ENCODE assay signal across 12 cellular contexts in the genomic region with DNA sequence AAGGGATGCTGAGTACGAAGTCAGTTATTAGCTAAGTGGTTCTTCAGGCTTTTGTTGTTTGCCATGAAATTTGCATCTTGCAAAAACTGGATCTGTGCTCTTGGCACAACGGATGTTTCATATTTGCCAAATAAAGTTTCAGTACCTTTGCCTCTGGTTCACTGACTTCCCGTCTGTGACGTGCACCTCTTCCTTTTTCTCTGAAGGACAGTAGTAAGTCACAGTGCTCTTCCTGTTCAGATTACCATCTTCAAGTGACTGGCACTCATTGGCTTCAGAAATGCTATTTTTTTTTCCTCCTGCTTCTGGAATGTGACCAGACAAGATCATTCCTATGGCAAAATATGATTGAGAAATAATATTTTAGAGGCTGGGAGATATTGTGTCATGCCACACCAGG.
DNase-seq lines count a peak whose midpoint lies in the region; ATAC-seq and TF ChIP-seq lines count a peak whose summit lies in the region.
"Had no signal": no experiment of that assay in that cellular context is flagged by ENCODE, and none has a peak within 500 bp of the region (broad histone marks: within the 10 kb centered on the region; RNA-seq: fewer than 3 reads in every experiment).

No MANE protein-coding gene starts in this region.

- H3K9me3 Mint-ChIP-seq in naive thymus-derived CD8-positive, alpha-beta T cell: peaks cover 0 to 3% (median 0%) of the 10 kb centered on the region in 9 donors

- WGBS in aorta, 2 donors: 69 to 82% methylated on average over 4 of the region's 4 CpGs

- peak overlapping the region in 3 of 10 donors; percentile 16 to 19 (median 16) for H3K4me3 Mint-ChIP-seq in naive thymus-derived CD8-positive, alpha-beta T cell

- TF ChIP-seq CTCF in LNCaP clone FGC (IDR thresholded peaks at IDR 0.05; ENCODE audit: control insufficient read depth, extremely low read depth, insufficient read depth): no peak

- DNase-seq in SIG-M5 treated with dmso at 0.1 percent for 504 hours (lab: John Stamatoyannopoulos, UW; ENCODE audit: unreplicated experiment) (peak; percentile 53), SIG-M5 (lab: John Stamatoyannopoulos, UW) (no peak), LNCaP clone FGC (ENCODE audit: low read depth) (peak; percentile 34), OCI-M1 (lab: John Stamatoyannopoulos, UW) (no peak), aorta (no peak), NCI-H446 treated with DMSO at 0.1 percent for 48 hours (lab: John Stamatoyannopoulos, UW) (no peak)
- peak in 2 of 10 donors; percentile 2 to 11 for DNase-seq in naive thymus-derived CD8-positive, alpha-beta T cell
- DNase-seq: retina; stimulated activated CD4-positive, alpha-beta T cell treated with anti-CD3 and anti-CD28 coated beads, Interleukin-4, amount 100 ng/mL, for 24 hours; substantia nigra had no signal

- H3K36me3 ChIP-seq in aorta (ENCODE audit: control insufficient read depth in 1 of 2, insufficient read depth in 2 of 2, low read length in 1 of 2): no peaks in the 10 kb centered on the region

- peak overlapping the region in 6 of 10 donors; percentile 14 to 72 (median 51) for H3K27ac Mint-ChIP-seq in naive thymus-derived CD8-positive, alpha-beta T cell

- H3K4me1 Mint-ChIP-seq in naive thymus-derived CD8-positive, alpha-beta T cell: peaks cover 4 to 11% (median 8%) of the 10 kb centered on the region in 4 donors

- H3K4me3 ChIP-seq in LNCaP clone FGC (ENCODE audit: low read depth, low read length) (no peak overlapping the region), aorta (ENCODE audit: low read length in 2 of 2) (no peak overlapping the region)
- H3K4me3 ChIP-seq: coronary artery had no signal

- no peaks in the 10 kb centered on the region for H3K36me3 Mint-ChIP-seq in naive thymus-derived CD8-positive, alpha-beta T cell

- ATAC-seq in GM21381 (IDR thresholded peaks at IDR 0.05; ENCODE audit: unreplicated experiment) (peak; percentile 96), aorta (ENCODE audit: low FRiP score) (no peak)
- peak in 1 of 2 donors; percentile 61 for ATAC-seq in naive thymus-derived CD8-positive, alpha-beta T cell

- no peak overlapping the region for H3K27ac ChIP-seq in aorta (ENCODE audit: low read depth in 1 of 2, low read length in 2 of 2)
- H3K27ac ChIP-seq: coronary artery had no signal

- no peaks in the 10 kb centered on the region for H3K9me3 ChIP-seq in aorta (ENCODE audit: control insufficient read depth, low read length)

- no peaks in the 10 kb centered on the region for H3K4me1 ChIP-seq in aorta (ENCODE audit: control insufficient read depth in 1 of 2, insufficient read depth in 2 of 2, low read length in 2 of 2)

- peaks cover 0 to under 1% (median 0%) of the 10 kb centered on the region in 5 donors for H3K27me3 Mint-ChIP-seq in naive thymus-derived CD8-positive, alpha-beta T cell

- intact Hi-C loops in aorta (cut with DNase I): no loop called here

- H3K27me3 ChIP-seq in aorta (ENCODE audit: control insufficient read depth in 1 of 2, insufficient read depth in 2 of 2, low read length in 1 of 2): no peaks in the 10 kb centered on the region

- POLR2A ChIA-PET in naive thymus-derived CD8-positive, alpha-beta T cell (lab: Charles Lee): no interaction called here

Comparison
In these comparisons a context has a peak if more than half of its experiments do, and no peak if none do; other contexts are left out.
1. DNase-seq: peak in SIG-M5 treated with dmso at 0.1 percent for 504 hours (single experiment) and LNCaP clone FGC (single experiment); none in SIG-M5 (single experiment), OCI-M1 (single experiment), aorta (0 of 2) and NCI-H446 treated with DMSO at 0.1 percent for 48 hours (single experiment).